13 cellular contexts compared by ENCODE assay signal in genomic region chrX:64427787-64428186, GRCh38. TPM values are rescaled to one million over a fixed set of nuclear protein-coding genes. Genes with fewer than 3 reads are reported as not detected.
DNase-seq lines count a peak whose midpoint lies in the region; ATAC-seq and TF ChIP-seq lines count a peak whose summit lies in the region.
"Had no signal": no experiment of that assay in that cellular context is flagged by ENCODE, and none has a peak within 500 bp of the region (broad histone marks: within the 10 kb centered on the region; RNA-seq: fewer than 3 reads in every experiment).

No MANE protein-coding gene starts in this region.

- ATAC-seq in GM21723 (IDR thresholded peaks at IDR 0.05; ENCODE audit: unreplicated experiment) (peak; percentile 90), HG03175 (IDR thresholded peaks at IDR 0.05; ENCODE audit: unreplicated experiment) (peak; percentile 89)

- H3K27ac ChIP-seq in neural progenitor cell (no peak overlapping the region), testis (no peak overlapping the region)

- no peaks in the 10 kb centered on the region for H3K27me3 Mint-ChIP-seq in activated CD4-positive, alpha-beta memory T cell treated with anti-CD3 and anti-CD28 coated beads for 36 hours
- no peaks in the 10 kb centered on the region for H3K27me3 Mint-ChIP-seq in activated CD4-positive, alpha-beta memory T cell treated with anti-CD3 and anti-CD28 coated beads, Interleukin-2, amount 10 ng/mL, durations not matched to agents 7 days and 5 days
- H3K27me3 Mint-ChIP-seq in neural progenitor cell (ENCODE audit: insufficient read depth, low read depth) (peaks cover 2% of the 10 kb centered on the region), chondrocyte (ENCODE audit: low read depth) (no peaks in the 10 kb centered on the region)

- DNase-seq in activated CD4-positive, alpha-beta memory T cell treated with anti-CD3 and anti-CD28 coated beads for 36 hours, result peak; percentile 9
- DNase-seq in activated CD4-positive, alpha-beta memory T cell treated with anti-CD3 and anti-CD28 coated beads, Interleukin-2, amount 10 ng/mL, durations not matched to agents 7 days and 5 days, result no peak
- peak; percentile 15 for DNase-seq in neural progenitor cell (ENCODE audit: low spot score)
- no peak for DNase-seq in NCI-H748 (lab: John Stamatoyannopoulos, UW; ENCODE audit: unreplicated experiment)
- no peak for DNase-seq in chondrocyte (ENCODE audit: low spot score)
- DNase-seq in testis, result no peak
- DNase-seq: nucleus accumbens; stimulated activated CD4-positive, alpha-beta T cell treated with anti-CD3 and anti-CD28 coated beads, Interleukin-1b, Interleukin-23, amount 100 ng/mL, for 48 hours had no signal

- WGBS in testis, 2 donors, result 45 to 63% methylated on average over 2 of the region's 2 CpGs

- no peak overlapping the region for H3K27ac Mint-ChIP-seq in activated CD4-positive, alpha-beta memory T cell treated with anti-CD3 and anti-CD28 coated beads for 36 hours
- no peak overlapping the region for H3K27ac Mint-ChIP-seq in activated CD4-positive, alpha-beta memory T cell treated with anti-CD3 and anti-CD28 coated beads, Interleukin-2, amount 10 ng/mL, durations not matched to agents 7 days and 5 days
- H3K27ac Mint-ChIP-seq in neural progenitor cell, result peak overlapping the region; percentile 76
- no peak overlapping the region for H3K27ac Mint-ChIP-seq in chondrocyte (ENCODE audit: unreplicated experiment)

- H3K79me2 ChIP-seq in neural progenitor cell (ENCODE audit: low read depth), result no peaks in the 10 kb centered on the region

- no peaks in the 10 kb centered on the region for H3K36me3 ChIP-seq in neural progenitor cell
- no peaks in the 10 kb centered on the region for H3K36me3 ChIP-seq in testis (ENCODE audit: low read depth, missing control alignments)

- no peak for TF ChIP-seq POLR2A in testis (IDR thresholded peaks at IDR 0.05)

- intact Hi-C loops in activated CD4-positive, alpha-beta memory T cell treated with anti-CD3 and anti-CD28 coated beads for 36 hours (cut with micrococcal nuclease), result no loop called here
- intact Hi-C loops in testis (cut with DNase I; ENCODE audit: low total_unique reads), result no loop called here

- no peaks in the 10 kb centered on the region for H3K4me1 ChIP-seq in neural progenitor cell
- H3K4me1 ChIP-seq in testis, result no peaks in the 10 kb centered on the region

- H3K9ac ChIP-seq in neural progenitor cell, result no peak overlapping the region

- H3K27me3 ChIP-seq in neural progenitor cell, result no peaks in the 10 kb centered on the region
- H3K27me3 ChIP-seq in testis, result no peaks in the 10 kb centered on the region

- CTCF ChIA-PET in activated CD4-positive, alpha-beta memory T cell treated with anti-CD3 and anti-CD28 coated beads for 36 hours (lab: Charles Lee), result no interaction called here
- CTCF ChIA-PET in activated CD4-positive, alpha-beta memory T cell treated with anti-CD3 and anti-CD28 coated beads, Interleukin-2, amount 10 ng/mL, durations not matched to agents 7 days and 5 days (lab: Charles Lee), result no interaction called here

- H3K4me3 ChIP-seq in neural progenitor cell, result no peak overlapping the region
- H3K4me3 ChIP-seq in testis, result no peak overlapping the region

- no peak overlapping the region for H2AFZ ChIP-seq in neural progenitor cell (replicated peaks)

- H3F3A ChIP-seq in neural progenitor cell (ENCODE audit: low read depth), result no peaks in the 10 kb centered on the region

- H3K9me3 ChIP-seq in neural progenitor cell (ENCODE audit: low read depth) (peaks cover 18% of the 10 kb centered on the region), testis (no peaks in the 10 kb centered on the region)

- H3K4me2 ChIP-seq in neural progenitor cell, result no peak overlapping the region

- H3K4me1 Mint-ChIP-seq in activated CD4-positive, alpha-beta memory T cell treated with anti-CD3 and anti-CD28 coated beads for 36 hours (ENCODE audit: low read depth), result no peaks in the 10 kb centered on the region
- H3K4me1 Mint-ChIP-seq in activated CD4-positive, alpha-beta memory T cell treated with anti-CD3 and anti-CD28 coated beads, Interleukin-2, amount 10 ng/mL, durations not matched to agents 7 days and 5 days, result no peaks in the 10 kb centered on the region
- H3K4me1 Mint-ChIP-seq in neural progenitor cell, result peaks cover 37% of the 10 kb centered on the region
- no peaks in the 10 kb centered on the region for H3K4me1 Mint-ChIP-seq in chondrocyte (ENCODE audit: low read depth)

- no peaks in the 10 kb centered on the region for H4K20me1 ChIP-seq in neural progenitor cell (ENCODE audit: low read depth)

- no peak overlapping the region for H3K4me3 Mint-ChIP-seq in activated CD4-positive, alpha-beta memory T cell treated with anti-CD3 and anti-CD28 coated beads for 36 hours
- H3K4me3 Mint-ChIP-seq in activated CD4-positive, alpha-beta memory T cell treated with anti-CD3 and anti-CD28 coated beads, Interleukin-2, amount 10 ng/mL, durations not matched to agents 7 days and 5 days, result no peak overlapping the region
- H3K4me3 Mint-ChIP-seq in neural progenitor cell (no peak overlapping the region), chondrocyte (ENCODE audit: unreplicated experiment) (no peak overlapping the region)

- H3K9me3 Mint-ChIP-seq in activated CD4-positive, alpha-beta memory T cell treated with anti-CD3 and anti-CD28 coated beads for 36 hours, result no peaks in the 10 kb centered on the region
- H3K9me3 Mint-ChIP-seq in activated CD4-positive, alpha-beta memory T cell treated with anti-CD3 and anti-CD28 coated beads, Interleukin-2, amount 10 ng/mL, durations not matched to agents 7 days and 5 days, result no peaks in the 10 kb centered on the region
- H3K9me3 Mint-ChIP-seq in neural progenitor cell (peaks cover 10% of the 10 kb centered on the region), chondrocyte (ENCODE audit: low read depth) (peaks cover 16% of the 10 kb centered on the region)

- POLR2A ChIA-PET in activated CD4-positive, alpha-beta memory T cell treated with anti-CD3 and anti-CD28 coated beads for 36 hours (lab: Charles Lee), result no interaction called here
- POLR2A ChIA-PET in activated CD4-positive, alpha-beta memory T cell treated with anti-CD3 and anti-CD28 coated beads, Interleukin-2, amount 10 ng/mL, durations not matched to agents 7 days and 5 days (lab: Charles Lee), result no interaction called here

- no peaks in the 10 kb centered on the region for H3K36me3 Mint-ChIP-seq in activated CD4-positive, alpha-beta memory T cell treated with anti-CD3 and anti-CD28 coated beads for 36 hours
- no peaks in the 10 kb centered on the region for H3K36me3 Mint-ChIP-seq in activated CD4-positive, alpha-beta memory T cell treated with anti-CD3 and anti-CD28 coated beads, Interleukin-2, amount 10 ng/mL, durations not matched to agents 7 days and 5 days (ENCODE audit: low read depth)
- H3K36me3 Mint-ChIP-seq in neural progenitor cell (no peaks in the 10 kb centered on the region), chondrocyte (ENCODE audit: low read depth) (no peaks in the 10 kb centered on the region)

- no peak for TF ChIP-seq CTCF in neural progenitor cell (IDR thresholded peaks at IDR 0.05)
- no peak for TF ChIP-seq CTCF in chondrocyte (IDR thresholded peaks at IDR 0.05)
- TF ChIP-seq CTCF in testis (IDR thresholded peaks at IDR 0.05), result no peak

RNA-seq across cellular contexts. Expression of gene MTMR8, which starts 32.5 kb away (rescaled TPM):
- 1 to 10 TPM; 5.0 to 5.8 TPM for total RNA-seq in activated CD4-positive, alpha-beta memory T cell treated with anti-CD3 and anti-CD28 coated beads for 36 hours
- total RNA-seq in activated CD4-positive, alpha-beta memory T cell treated with anti-CD3 and anti-CD28 coated beads, Interleukin-2, amount 10 ng/mL, durations not matched to agents 7 days and 5 days, result 1 to 10 TPM; 5.5 to 5.7 TPM
- total RNA-seq in neural progenitor cell (ENCODE audit: low replicate concordance), result 0.50 and 0.51 TPM in 2 replicates
- 1.3 to 2.6 TPM (median 1.5 TPM) in 3 replicates for total RNA-seq in chondrocyte
- 1 to 10 TPM; 2.7 to 3.0 TPM for total RNA-seq in testis
- polyA plus RNA-seq in testis (ENCODE audit: insufficient read depth, low read depth, low replicate concordance), result 0.47 TPM
- total RNA-seq: A172, Daoy, LHCN-M2 had no signal

Comparison
In these comparisons a context has a peak if more than half of its experiments do, and no peak if none do; other contexts are left out.
1. DNase-seq: peak in activated CD4-positive, alpha-beta memory T cell treated with anti-CD3 and anti-CD28 coated beads for 36 hours (single experiment) and neural progenitor cell (single experiment); none in activated CD4-positive, alpha-beta memory T cell treated with anti-CD3 and anti-CD28 coated beads, Interleukin-2, amount 10 ng/mL, durations not matched to agents 7 days and 5 days (single experiment), NCI-H748 (single experiment), chondrocyte (single experiment) and testis (single experiment).